ENCODE assay signal across 8 cellular contexts in the genomic region with DNA sequence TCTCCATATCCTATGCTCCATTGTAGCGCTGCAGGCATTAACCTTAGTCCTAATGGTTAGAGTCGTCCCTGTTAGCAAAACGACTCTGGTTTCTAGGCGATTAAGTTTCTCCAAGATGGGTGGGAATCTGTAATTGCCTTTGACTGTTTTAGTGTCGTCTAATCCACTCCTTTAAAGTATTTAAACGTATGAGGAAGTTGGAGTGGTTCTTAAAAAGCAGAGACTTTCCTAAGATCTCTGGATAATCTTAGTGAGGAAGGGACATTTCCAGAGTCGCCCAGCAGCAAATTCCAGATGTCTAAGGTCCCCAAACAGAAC. TPM values are rescaled to one million over a fixed set of nuclear protein-coding genes. Genes with fewer than 3 reads are reported as not detected.
DNase-seq lines count a peak whose midpoint lies in the region; ATAC-seq, FAIRE-seq and TF ChIP-seq lines count a peak whose summit lies in the region.

No MANE protein-coding gene starts in this region.

- H2BK120ac ChIP-seq in neuronal stem cell (ENCODE audit: low read depth, low read length) = no peak overlapping the region

- no peak overlapping the region for H3K14ac ChIP-seq in neuronal stem cell (ENCODE audit: low read length)

- no peak overlapping the region for H2BK15ac ChIP-seq in neuronal stem cell (ENCODE audit: low read length)

- no peak for FAIRE-seq in endothelial cell of umbilical vein (lab: Jason Lieb, UNC)

- no peaks in the 10 kb centered on the region for H3K27me3 Mint-ChIP-seq in CD4-positive, alpha-beta T cell

- H3K18ac ChIP-seq in neuronal stem cell (ENCODE audit: low read length) = no peak overlapping the region

- H3K9ac ChIP-seq in endothelial cell of umbilical vein (replicated peaks; ENCODE audit: extremely low read depth, insufficient read depth, low read length) (peak overlapping the region; percentile 96), neuronal stem cell (ENCODE audit: low read depth, low read length, poor library complexity) (peak overlapping the region; percentile 71)

- no peak for DNase-seq in CD4-positive, alpha-beta T cell
- DNase-seq in PC-9 (no peak), endothelial cell of umbilical vein (ENCODE audit: low read depth, low spot score) (no peak), neuronal stem cell (ENCODE audit: low spot score) (no peak), retina (no peak), kidney glomerular epithelial cell (lab: John Stamatoyannopoulos, UW) (no peak), globus pallidus (ENCODE audit: low spot score) (no peak)

- BruUV-seq in PC-9 (replicated peaks; lab: Mats Ljungman, UMichigan) (TSS peak; percentile 74), endothelial cell of umbilical vein (replicated peaks; lab: Mats Ljungman, UMichigan) (TSS peak; percentile 73)

- no peaks in the 10 kb centered on the region for H3K9me1 ChIP-seq in endothelial cell of umbilical vein (replicated peaks; ENCODE audit: control insufficient read depth, extremely low read depth, insufficient read depth, low read length)

- POLR2A ChIA-PET in CD4-positive, alpha-beta T cell (lab: Charles Lee) = interaction anchor here (0.9 to 3.4 kb wide), 22 partner anchors 11 to 1171 kb away, joined by 3 to 67 read pairs (median 5); a partner anchor contains a TSS
- POLR2A ChIA-PET in PC-9 (lab: Charles Lee; ENCODE audit: unreplicated experiment) = no interaction called here
- POLR2A ChIA-PET in endothelial cell of umbilical vein (lab: Charles Lee) = interaction anchor here (0.6 kb wide), 1 partner anchor 172 kb away, joined by 3 read pairs; a partner anchor contains a TSS

- no peak for TF ChIP-seq POLR2A in endothelial cell of umbilical vein (IDR thresholded peaks at IDR 0.05; ENCODE audit: low read depth, low read length)

- H3K4me1 Mint-ChIP-seq in CD4-positive, alpha-beta T cell (ENCODE audit: low read depth) = peaks cover 71% of the 10 kb centered on the region

- H2AFZ ChIP-seq in PC-9 (peak overlapping the region; percentile 98), endothelial cell of umbilical vein (ENCODE audit: low read depth, low read length) (peak overlapping the region; percentile 89), neuronal stem cell (ENCODE audit: low read length) (peak overlapping the region; percentile 90)

- H3K36me3 ChIP-seq in PC-9 (ENCODE audit: low read depth) = no peaks in the 10 kb centered on the region
- peaks cover 2 to 12% of the 10 kb centered on the region in 2 experiments for H3K36me3 ChIP-seq in endothelial cell of umbilical vein (ENCODE audit: control insufficient read depth in 2 of 2, extremely low read depth in 1 of 2, insufficient read depth in 2 of 2, low read length in 2 of 2)
- H3K36me3 ChIP-seq in neuronal stem cell (replicated peaks in 1 of 2; ENCODE audit: control insufficient read depth in 2 of 2, insufficient read depth in 2 of 2, low read length in 2 of 2) = peaks cover 7 to 63% of the 10 kb centered on the region in 2 donors

- H3K23ac ChIP-seq in neuronal stem cell (ENCODE audit: low read depth, low read length, poor library complexity) = peak overlapping the region; percentile 16

- no peaks in the 10 kb centered on the region for H3K9me2 ChIP-seq in PC-9 (ENCODE audit: insufficient read depth)

- peaks cover 91% of the 10 kb centered on the region for H3K36me3 Mint-ChIP-seq in CD4-positive, alpha-beta T cell (ENCODE audit: low read depth)

- no peak for TF ChIP-seq CTCF in CD4-positive, alpha-beta T cell (IDR thresholded peaks at IDR 0.05)
- no peak for TF ChIP-seq CTCF in PC-9 (conservative IDR thresholded peaks at IDR 0.05)
- TF ChIP-seq CTCF in endothelial cell of umbilical vein (IDR thresholded peaks at IDR 0.05; ENCODE audit: extremely low read depth in 1 of 2, insufficient read depth in 1 of 2, low read depth in 1 of 2, low read length in 2 of 2) = no peak

- H3K79me2 ChIP-seq in PC-9 (ENCODE audit: low read depth) (peaks cover 46% of the 10 kb centered on the region), endothelial cell of umbilical vein (ENCODE audit: control insufficient read depth, insufficient read depth, low read length) (peaks cover 45% of the 10 kb centered on the region)

- peak overlapping the region; percentile 99 for H3K4me3 Mint-ChIP-seq in CD4-positive, alpha-beta T cell

- peaks cover 2% of the 10 kb centered on the region for H3K79me1 ChIP-seq in neuronal stem cell (ENCODE audit: low read depth, low read length)

- H3K27ac Mint-ChIP-seq in CD4-positive, alpha-beta T cell = peak overlapping the region; percentile 100

- CTCF ChIA-PET in CD4-positive, alpha-beta T cell (lab: Charles Lee) = interaction anchor here (1.2 to 1.7 kb wide), 2 partner anchors 29 to 1171 kb away, joined by 3 to 4 read pairs; no protein-coding TSS in a partner anchor
- CTCF ChIA-PET in PC-9 (lab: Charles Lee) = no interaction called here
- CTCF ChIA-PET in endothelial cell of umbilical vein (lab: Charles Lee) = interaction anchor here (4.6 kb wide), 1 partner anchor 172 kb away, joined by 37 read pairs; a partner anchor contains a TSS

- no peak overlapping the region for H4K91ac ChIP-seq in neuronal stem cell (ENCODE audit: low read depth, low read length, poor library complexity)

- H3F3A ChIP-seq in PC-9 (ENCODE audit: insufficient read depth, low read depth) = no peaks in the 10 kb centered on the region

- no peak overlapping the region for H4K8ac ChIP-seq in neuronal stem cell (ENCODE audit: low read depth, low read length)

- no peaks in the 10 kb centered on the region for H3K9me3 Mint-ChIP-seq in CD4-positive, alpha-beta T cell

- no peaks in the 10 kb centered on the region for H3K9me3 ChIP-seq in CD4-positive, alpha-beta T cell (ENCODE audit: control insufficient read depth, low read length)
- no peaks in the 10 kb centered on the region for H3K9me3 ChIP-seq in PC-9 (ENCODE audit: insufficient read depth, low read depth)
- no peaks in the 10 kb centered on the region for H3K9me3 ChIP-seq in endothelial cell of umbilical vein (replicated peaks; ENCODE audit: control insufficient read depth, insufficient read depth, low read length)
- no peaks in the 10 kb centered on the region for H3K9me3 ChIP-seq in neuronal stem cell (replicated peaks in 1 of 2; ENCODE audit: control insufficient read depth in 2 of 2, insufficient read depth in 1 of 2, low read depth in 1 of 2, low read length in 2 of 2)

- H3K4me1 ChIP-seq in PC-9 (replicated peaks; ENCODE audit: insufficient read depth) (peaks cover 14% of the 10 kb centered on the region), endothelial cell of umbilical vein (ENCODE audit: control insufficient read depth, extremely low read depth, insufficient read depth, low read length) (peaks cover 20% of the 10 kb centered on the region), neuronal stem cell (ENCODE audit: control insufficient read depth in 2 of 2, insufficient read depth in 1 of 2, low read depth in 1 of 2, low read length in 2 of 2) (peaks cover 2 to 7% of the 10 kb centered on the region in 2 donors)

- no peaks in the 10 kb centered on the region for H3K27me3 ChIP-seq in CD4-positive, alpha-beta T cell (ENCODE audit: control insufficient read depth, insufficient read depth, low read length)
- H3K27me3 ChIP-seq in PC-9 (ENCODE audit: insufficient read depth, low read depth) = no peaks in the 10 kb centered on the region
- H3K27me3 ChIP-seq in endothelial cell of umbilical vein (ENCODE audit: control insufficient read depth in 2 of 2, insufficient read depth in 2 of 2, low read length in 2 of 2) = no peaks in the 10 kb centered on the region
- H3K27me3 ChIP-seq in neuronal stem cell (ENCODE audit: control insufficient read depth in 3 of 3, insufficient read depth in 3 of 3, low read depth in 1 of 3, low read length in 3 of 3) = no peaks in the 10 kb centered on the region

- no peak for ATAC-seq in CD4-positive, alpha-beta T cell (ENCODE audit: poor library complexity)
- ATAC-seq in GM21423 (IDR thresholded peaks at IDR 0.05; ENCODE audit: unreplicated experiment) = no peak

- H2BK5ac ChIP-seq in neuronal stem cell (ENCODE audit: low read length) = no peak overlapping the region

- no peak overlapping the region for H2BK12ac ChIP-seq in neuronal stem cell (ENCODE audit: low read length)

- H3K27ac ChIP-seq in CD4-positive, alpha-beta T cell (ENCODE audit: low read depth, low read length) = peak overlapping the region; percentile 99
- H3K27ac ChIP-seq in PC-9 (peak overlapping the region; percentile 76), endothelial cell of umbilical vein (ENCODE audit: insufficient read depth, low read depth, low read length) (peak overlapping the region; percentile 68), neuronal stem cell (replicated peaks; ENCODE audit: low read length) (peak overlapping the region; percentile 28)

- H4K20me1 ChIP-seq in PC-9 (ENCODE audit: insufficient read depth) (no peaks in the 10 kb centered on the region), endothelial cell of umbilical vein (replicated peaks; ENCODE audit: control insufficient read depth, extremely low read depth, insufficient read depth, low read length) (no peaks in the 10 kb centered on the region)

- no CpG with 5 or more reads among the region's 7 CpGs for WGBS in neuronal stem cell (ENCODE audit: extremely low coverage in 2 of 2, insufficient read length in 2 of 2, insufficient replicate concordance in 1 of 2), 2 donors

- H3K4me2 ChIP-seq in PC-9 = peak overlapping the region; percentile 93
- peak overlapping the region; percentile 88 for H3K4me2 ChIP-seq in endothelial cell of umbilical vein (ENCODE audit: insufficient read depth, low read length)
- H3K4me2 ChIP-seq in neuronal stem cell (ENCODE audit: insufficient read depth, low read length, poor library complexity, severe bottlenecking) = peak overlapping the region; percentile 24

- no peak overlapping the region for H3K4ac ChIP-seq in neuronal stem cell (ENCODE audit: low read length)

- dilution Hi-C loops in endothelial cell of umbilical vein (cut with MboI; ENCODE audit: extremely low pct_ligation_motif_present, low sequenced_read_pairs) = no loop called here

- H2AK5ac ChIP-seq in neuronal stem cell (ENCODE audit: low read depth, low read length) = no peak overlapping the region

- intact Hi-C loops in CD4-positive, alpha-beta T cell (cut with DNase I, micrococcal nuclease) = loop anchor here (1.0 to 10.0 kb wide), 8 partner anchors 26 to 1084 kb away; a partner anchor contains a TSS
- intact Hi-C loops in PC-9 (cut with micrococcal nuclease; ENCODE audit: unreplicated experiment) (loop anchor here (10.0 kb wide), 1 partner anchor 421 kb away; a partner anchor contains a TSS), endothelial cell of umbilical vein (cut with micrococcal nuclease) (loop anchor here (10.0 kb wide), 1 partner anchor 421 kb away; a partner anchor contains a TSS)

- H3K4me3 ChIP-seq in PC-9 = peak overlapping the region; percentile 91
- peak overlapping the region; percentile 59 to 94 (median 75) for H3K4me3 ChIP-seq in endothelial cell of umbilical vein (replicated peaks in 1 of 3; ENCODE audit: insufficient read depth in 1 of 3, low read depth in 1 of 3, low read length in 3 of 3)
- peak overlapping the region; percentile 82 to 92 for H3K4me3 ChIP-seq in neuronal stem cell (ENCODE audit: low read length in 2 of 2)

RNA-seq across cellular contexts. Expression of a gene that starts 0.3 kb away (rescaled TPM):
- total RNA-seq in CD4-positive, alpha-beta T cell = 10 to 100 TPM; 15.7 to 18.0 TPM
- 18.6 and 37.8 TPM in 2 replicates for total RNA-seq in PC-9 (2021)
- 58.4 and 64.8 TPM in 2 replicates for total RNA-seq in endothelial cell of umbilical vein
- polyA plus RNA-seq in endothelial cell of umbilical vein = 14.0 and 22.2 TPM in 2 replicates
- polyA plus RNA-seq in endothelial cell of umbilical vein (2011; cell fraction: cytosol; rRNA removed) = 26.8 and 35.5 TPM in 2 replicates
- 14.8 and 20.3 TPM in 2 replicates for polyA plus RNA-seq in endothelial cell of umbilical vein (2011; cell fraction: nucleus; rRNA removed)
- polyA plus RNA-seq in endothelial cell of umbilical vein (2012) = 34.4 and 65.6 TPM in 2 replicates
- polyA minus RNA-seq in endothelial cell of umbilical vein = 15.9 and 16.1 TPM in 2 replicates
- polyA minus RNA-seq in endothelial cell of umbilical vein (2011; cell fraction: cytosol; rRNA and poly(A)+ RNA removed) = 25.2 TPM
- 14.3 and 23.8 TPM in 2 replicates for polyA minus RNA-seq in endothelial cell of umbilical vein (2011; cell fraction: nucleus; rRNA and poly(A)+ RNA removed)
- 83.7 TPM for polyA plus RNA-seq in neuronal stem cell (2013, experiment 1 of 2)
- 94.4 TPM for polyA plus RNA-seq in neuronal stem cell (2013, experiment 2 of 2)

RNA-seq across cellular contexts. Expression of a gene that starts 0.5 kb away (rescaled TPM):
- total RNA-seq in CD4-positive, alpha-beta T cell = 10 to 100 TPM; 21.5 to 24.1 TPM
- total RNA-seq in PC-9 (2021) = 7.0 and 10.6 TPM in 2 replicates
- total RNA-seq in endothelial cell of umbilical vein = 11.0 and 11.1 TPM in 2 replicates
- 6.9 and 8.7 TPM in 2 replicates for polyA plus RNA-seq in endothelial cell of umbilical vein
- polyA plus RNA-seq in endothelial cell of umbilical vein (2011; cell fraction: cytosol; rRNA removed) = 9.5 and 9.7 TPM in 2 replicates
- 13.3 and 16.7 TPM in 2 replicates for polyA plus RNA-seq in endothelial cell of umbilical vein (2011; cell fraction: nucleus; rRNA removed)
- polyA plus RNA-seq in endothelial cell of umbilical vein (2012) = 5.5 and 7.9 TPM in 2 replicates
- polyA minus RNA-seq in endothelial cell of umbilical vein = 18.6 and 20.1 TPM in 2 replicates
- polyA minus RNA-seq in endothelial cell of umbilical vein (2011; cell fraction: cytosol; rRNA and poly(A)+ RNA removed) = 4.5 TPM
- 20.1 and 27.2 TPM in 2 replicates for polyA minus RNA-seq in endothelial cell of umbilical vein (2011; cell fraction: nucleus; rRNA and poly(A)+ RNA removed)
- polyA plus RNA-seq in neuronal stem cell (2013, experiment 1 of 2) = 6.9 TPM
- polyA plus RNA-seq in neuronal stem cell (2013, experiment 2 of 2) = 6.8 TPM

RNA-seq across cellular contexts. Expression of a gene that starts 28.8 kb away (rescaled TPM):
- total RNA-seq in CD4-positive, alpha-beta T cell = 10 to 100 TPM; 19.3 to 19.5 TPM
- total RNA-seq in PC-9 (2021) (7.5 and 8.1 TPM in 2 replicates), endothelial cell of umbilical vein (14.0 and 16.7 TPM in 2 replicates)
- 4.4 and 5.5 TPM in 2 replicates for polyA plus RNA-seq in endothelial cell of umbilical vein
- polyA plus RNA-seq in endothelial cell of umbilical vein (2011; cell fraction: cytosol; rRNA removed) = 6.2 and 7.4 TPM in 2 replicates
- polyA plus RNA-seq in endothelial cell of umbilical vein (2011; cell fraction: nucleus; rRNA removed) = 7.4 and 7.9 TPM in 2 replicates
- polyA plus RNA-seq in endothelial cell of umbilical vein (2012) = 15.7 and 16.9 TPM in 2 replicates
- polyA minus RNA-seq in endothelial cell of umbilical vein = 7.2 and 7.4 TPM in 2 replicates
- polyA minus RNA-seq in endothelial cell of umbilical vein (2011; cell fraction: cytosol; rRNA and poly(A)+ RNA removed) = 1.7 TPM
- 8.0 and 9.5 TPM in 2 replicates for polyA minus RNA-seq in endothelial cell of umbilical vein (2011; cell fraction: nucleus; rRNA and poly(A)+ RNA removed)
- polyA plus RNA-seq in neuronal stem cell (2013, experiment 1 of 2) = 33.6 TPM
- 34.9 TPM for polyA plus RNA-seq in neuronal stem cell (2013, experiment 2 of 2)

Comparison
In these comparisons a context has a peak if more than half of its experiments do, and no peak if none do; other contexts are left out.
1. H3K27ac ChIP-seq: peak in every context shown above with its lines; median percentile 99 in CD4-positive, alpha-beta T cell; 76 in PC-9; 68 in endothelial cell of umbilical vein; 28 in neuronal stem cell.
2. H3K4me2 ChIP-seq: peak in every context shown above with its lines; median percentile 93 in PC-9; 88 in endothelial cell of umbilical vein; 24 in neuronal stem cell.